19 cellular contexts compared by ENCODE assay signal in genomic region chr1:43901562-43901961, GRCh38. TPM values are rescaled to one million over a fixed set of nuclear protein-coding genes. Genes with fewer than 3 reads are reported as not detected.
A peak's percentile ranks its signal among the peaks of the same experiment; 100 is the strongest.
DNase-seq lines count a peak whose midpoint lies in the region; ATAC-seq and TF ChIP-seq lines count a peak whose summit lies in the region.
"Had no signal": no experiment of that assay in that cellular context is flagged by ENCODE, and none has a peak within 500 bp of the region (broad histone marks: within the 10 kb centered on the region; RNA-seq: fewer than 3 reads in every experiment).

No MANE protein-coding gene starts in this region.

- H3K27ac ChIP-seq in left ventricle myocardium inferior (replicated peaks): no peak overlapping the region
- no peak overlapping the region for H3K27ac ChIP-seq in coronary artery

- TF ChIP-seq CTCF in left ventricle myocardium inferior (IDR thresholded peaks at IDR 0.05; ENCODE audit: borderline replicate concordance): no peak
- TF ChIP-seq CTCF in coronary artery (IDR thresholded peaks at IDR 0.05): no peak

- H3K27me3 ChIP-seq in left ventricle myocardium inferior (ENCODE audit: low read depth): no peaks in the 10 kb centered on the region

- H3K27ac Mint-ChIP-seq in activated T-helper 17 cell treated with anti-CD3 and anti-CD28 coated beads, Interleukin-2, amount 50 U/mL, for 72 hours: peak overlapping the region; percentile 72
- H3K27ac Mint-ChIP-seq in stimulated activated effector memory CD8-positive, alpha-beta T cell treated with anti-CD3 and anti-CD28 coated beads, Interleukin-12 subunit alpha, Interleukin-12 subunit beta, amount 100 ng/mL, for 72 hours: peak overlapping the region; percentile 63

- peaks cover 3% of the 10 kb centered on the region for H3K4me1 Mint-ChIP-seq in activated T-helper 17 cell treated with anti-CD3 and anti-CD28 coated beads, Interleukin-2, amount 50 U/mL, for 72 hours
- H3K4me1 Mint-ChIP-seq in stimulated activated effector memory CD8-positive, alpha-beta T cell treated with anti-CD3 and anti-CD28 coated beads, Interleukin-12 subunit alpha, Interleukin-12 subunit beta, amount 100 ng/mL, for 72 hours: peaks cover 12% of the 10 kb centered on the region

- peak overlapping the region; percentile 33 for H3K4me3 Mint-ChIP-seq in activated T-helper 17 cell treated with anti-CD3 and anti-CD28 coated beads, Interleukin-2, amount 50 U/mL, for 72 hours
- peak overlapping the region; percentile 33 for H3K4me3 Mint-ChIP-seq in stimulated activated effector memory CD8-positive, alpha-beta T cell treated with anti-CD3 and anti-CD28 coated beads, Interleukin-12 subunit alpha, Interleukin-12 subunit beta, amount 100 ng/mL, for 72 hours

- peaks cover 27% of the 10 kb centered on the region for H3K36me3 ChIP-seq in left ventricle myocardium inferior

- intact Hi-C loops in left ventricle myocardium superior (cut with micrococcal nuclease) (no loop called here), left ventricle myocardium inferior (cut with micrococcal nuclease) (no loop called here)

- peaks cover 13% of the 10 kb centered on the region for H3K36me3 Mint-ChIP-seq in activated T-helper 17 cell treated with anti-CD3 and anti-CD28 coated beads, Interleukin-2, amount 50 U/mL, for 72 hours (ENCODE audit: low read depth)
- H3K36me3 Mint-ChIP-seq in stimulated activated effector memory CD8-positive, alpha-beta T cell treated with anti-CD3 and anti-CD28 coated beads, Interleukin-12 subunit alpha, Interleukin-12 subunit beta, amount 100 ng/mL, for 72 hours: peaks cover 16% of the 10 kb centered on the region

- DNase-seq in left ventricle myocardium superior (no peak), left ventricle myocardium inferior (no peak), occipital lobe (lab: John Stamatoyannopoulos, UW) (no peak), coronary artery (ENCODE audit: low spot score) (no peak), OCI-M2 (lab: John Stamatoyannopoulos, UW; ENCODE audit: unreplicated experiment) (no peak)
- no peak for DNase-seq in stimulated activated effector memory CD8-positive, alpha-beta T cell treated with anti-CD3 and anti-CD28 coated beads, Interleukin-12 subunit alpha, Interleukin-12 subunit beta, amount 100 ng/mL, for 72 hours (ENCODE audit: low spot score in 2 of 2)
- DNase-seq: Caco-2, DMS 273 treated with DMSO at 0.1 percent for 48 hours, MM.1S, NCI-H1048, NCI-H1417 treated with DMSO at 0.1 percent for 48 hours, NCI-H187 treated with DMSO at 0.1 percent for 48 hours, NCI-H2107, NCI-H446 treated with DMSO at 0.1 percent for 48 hours, NCI-H69, SIG-M5 had no signal

- H3K4me3 ChIP-seq in left ventricle myocardium inferior (no peak overlapping the region), coronary artery (no peak overlapping the region)

- peaks cover 23% of the 10 kb centered on the region for H3K4me1 ChIP-seq in left ventricle myocardium inferior
- H3K4me1 ChIP-seq: Caco-2 had no signal

- no peaks in the 10 kb centered on the region for H3K27me3 Mint-ChIP-seq in activated T-helper 17 cell treated with anti-CD3 and anti-CD28 coated beads, Interleukin-2, amount 50 U/mL, for 72 hours

- ATAC-seq in left ventricle myocardium superior (peak; percentile 26), esophagus mucosa (peak; percentile 34)
- no peak for ATAC-seq in activated T-helper 17 cell treated with anti-CD3 and anti-CD28 coated beads, Interleukin-2, amount 50 U/mL, for 72 hours (replicated peaks)
- no peak for ATAC-seq in stimulated activated effector memory CD8-positive, alpha-beta T cell treated with anti-CD3 and anti-CD28 coated beads, Interleukin-12 subunit alpha, Interleukin-12 subunit beta, amount 100 ng/mL, for 72 hours

- H3K9me3 Mint-ChIP-seq in activated T-helper 17 cell treated with anti-CD3 and anti-CD28 coated beads, Interleukin-2, amount 50 U/mL, for 72 hours: peaks cover 2% of the 10 kb centered on the region
- no peaks in the 10 kb centered on the region for H3K9me3 Mint-ChIP-seq in stimulated activated effector memory CD8-positive, alpha-beta T cell treated with anti-CD3 and anti-CD28 coated beads, Interleukin-12 subunit alpha, Interleukin-12 subunit beta, amount 100 ng/mL, for 72 hours

- H3K9me3 ChIP-seq in left ventricle myocardium inferior (replicated peaks): no peaks in the 10 kb centered on the region
- H3K9me3 ChIP-seq: Caco-2 had no signal

RNA-seq across cellular contexts. Expression of gene ARTN, which starts 32.0 kb away (rescaled TPM):
- total RNA-seq in left ventricle myocardium superior (not detected), left ventricle myocardium inferior (0.14 TPM), esophagus mucosa (7.4 TPM), occipital lobe (0.62 TPM)
- under 1 TPM in 1 of 2 donors, not detected in 1; 0.32 TPM for total RNA-seq in activated T-helper 17 cell treated with anti-CD3 and anti-CD28 coated beads, Interleukin-2, amount 50 U/mL, for 72 hours
- total RNA-seq: A172, Caco-2 had no signal

RNA-seq across cellular contexts. Expression of gene IPO13, which starts 45.2 kb away (rescaled TPM):
- 60.0 TPM for total RNA-seq in left ventricle myocardium superior
- total RNA-seq in left ventricle myocardium inferior: 57.4 TPM
- total RNA-seq in activated T-helper 17 cell treated with anti-CD3 and anti-CD28 coated beads, Interleukin-2, amount 50 U/mL, for 72 hours: 10 to 100 TPM in 1 of 2 donors, 1 to 10 TPM in 1; 9.4 to 26.5 TPM
- 21.7 TPM for total RNA-seq in esophagus mucosa
- 13.7 TPM for total RNA-seq in occipital lobe

Comparison
In these comparisons a context has a peak if more than half of its experiments do, and no peak if none do; other contexts are left out.
1. ATAC-seq: peak in left ventricle myocardium superior (single experiment) and esophagus mucosa (single experiment); none in activated T-helper 17 cell treated with anti-CD3 and anti-CD28 coated beads, Interleukin-2, amount 50 U/mL, for 72 hours (single experiment) and stimulated activated effector memory CD8-positive, alpha-beta T cell treated with anti-CD3 and anti-CD28 coated beads, Interleukin-12 subunit alpha, Interleukin-12 subunit beta, amount 100 ng/mL, for 72 hours (single experiment).